9 cellular contexts compared by ENCODE assay signal in the genomic region with DNA sequence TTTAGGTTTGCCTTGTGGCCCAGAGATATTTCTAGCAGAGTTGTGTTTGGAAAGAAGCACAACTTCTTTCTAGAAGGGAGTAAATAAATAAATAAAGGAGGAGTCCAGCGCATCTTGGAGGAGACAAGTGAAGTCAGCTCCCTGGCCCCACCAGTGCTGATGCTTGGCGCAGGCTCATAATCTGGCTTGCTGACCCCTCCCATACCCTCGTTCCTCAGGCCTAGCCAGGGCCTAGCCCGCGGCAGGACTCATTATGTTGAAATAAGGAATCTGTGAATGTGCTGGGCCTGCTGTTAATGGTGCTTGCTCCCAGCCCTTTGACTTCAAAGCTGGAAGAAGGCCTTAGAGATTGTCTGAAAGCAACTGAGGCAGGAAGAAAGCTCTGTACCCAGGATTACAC. TPM values are rescaled to one million over a fixed set of nuclear protein-coding genes. Genes with fewer than 3 reads are reported as not detected.
DNase-seq lines count a peak whose midpoint lies in the region; ATAC-seq and TF ChIP-seq lines count a peak whose summit lies in the region.
"Had no signal": no experiment of that assay in that cellular context is flagged by ENCODE, and none has a peak within 500 bp of the region (broad histone marks: within the 10 kb centered on the region; RNA-seq: fewer than 3 reads in every experiment).

No MANE protein-coding gene starts in this region.

- peak overlapping the region; percentile 62 for H2BK120ac ChIP-seq in IMR-90 (ENCODE audit: low read depth, low read length)

- H4K91ac ChIP-seq in IMR-90 (ENCODE audit: insufficient read depth, low read depth, low read length), result peak overlapping the region; percentile 45

- peak overlapping the region; percentile 43 for H3K23ac ChIP-seq in IMR-90 (ENCODE audit: low read depth, low read length)

- no peak for TF ChIP-seq CTCF in A673 (conservative IDR thresholded peaks at IDR 0.05; ENCODE audit: low read depth, low read length)
- TF ChIP-seq CTCF in IMR-90 (conservative IDR thresholded peaks at IDR 0.05; ENCODE audit: low read depth, low read length), result no peak

- H2AFZ ChIP-seq in IMR-90 (replicated peaks; ENCODE audit: low read length, poor library complexity), result peak overlapping the region; percentile 19

- WGBS in IMR-90 (ENCODE audit: extremely low coverage in 2 of 2, insufficient read length in 1 of 2), 2 experiments, result no CpG with 5 or more reads among the region's 5 CpGs
- WGBS in ectodermal cell, 2 experiments, result 48 to 53% methylated on average over 4 to 5 of the region's 5 CpGs

- H3K4ac ChIP-seq in IMR-90 (ENCODE audit: low read depth, low read length), result peak overlapping the region; percentile 85

- peaks cover 26% of the 10 kb centered on the region for H3K4me1 ChIP-seq in A673 (ENCODE audit: insufficient read depth, low read length, poor library complexity, severe bottlenecking)
- H3K4me1 ChIP-seq in IMR-90 (ENCODE audit: control insufficient read depth, insufficient read depth, low read length), result peaks cover 28% of the 10 kb centered on the region
- H3K4me1 ChIP-seq in ectodermal cell (ENCODE audit: control insufficient read depth, insufficient read depth, low read length), result peaks cover 37% of the 10 kb centered on the region
- H3K4me1 ChIP-seq in muscle layer of duodenum (ENCODE audit: control insufficient read depth in 1 of 2, insufficient read depth in 2 of 2, low read length in 2 of 2), result peaks cover 17 to 41% of the 10 kb centered on the region in 2 donors

- H3K4me2 ChIP-seq in IMR-90 (ENCODE audit: low read depth, low read length), result peak overlapping the region; percentile 72

- H3K14ac ChIP-seq in IMR-90 (replicated peaks; ENCODE audit: low read depth, low read length), result peak overlapping the region; percentile 70

- peaks cover 32 to 74% of the 10 kb centered on the region in 2 experiments for H3K79me1 ChIP-seq in IMR-90 (ENCODE audit: low read depth in 1 of 2, low read length in 2 of 2)

- peak overlapping the region; percentile 5 for H2BK20ac ChIP-seq in IMR-90 (ENCODE audit: low read depth, low read length)

- no peaks in the 10 kb centered on the region for H3K9me3 ChIP-seq in A673 (ENCODE audit: low read depth, low read length, poor library complexity, severe bottlenecking)
- no peaks in the 10 kb centered on the region for H3K9me3 ChIP-seq in IMR-90 (ENCODE audit: control insufficient read depth, insufficient read depth, low read length)
- no peaks in the 10 kb centered on the region for H3K9me3 ChIP-seq in ectodermal cell (ENCODE audit: control insufficient read depth, low read length)
- no peaks in the 10 kb centered on the region for H3K9me3 ChIP-seq in muscle layer of duodenum (ENCODE audit: control insufficient read depth in 1 of 2, low read length in 2 of 2)
- H3K9me3 ChIP-seq: SJSA1 had no signal

- TF ChIP-seq POLR2A in IMR-90 (IDR thresholded peaks at IDR 0.05; ENCODE audit: low read depth, low read length), result no peak

- no peak for ATAC-seq in IMR-90 (ENCODE audit: low read depth)
- ATAC-seq in GM19467 (IDR thresholded peaks at IDR 0.05; ENCODE audit: unreplicated experiment), result no peak

- peak overlapping the region; percentile 82 for H2BK5ac ChIP-seq in IMR-90 (ENCODE audit: low read depth, low read length, poor library complexity, severe bottlenecking)

- BruUV-seq in A673 (replicated peaks; lab: Mats Ljungman, UMichigan) (no TSS peak), IMR-90 (replicated peaks; lab: Mats Ljungman, UMichigan) (no TSS peak)

- H3K36me3 ChIP-seq in A673 (ENCODE audit: insufficient read depth, low read length, poor library complexity, severe bottlenecking), result no peaks in the 10 kb centered on the region
- H3K36me3 ChIP-seq in IMR-90 (ENCODE audit: control insufficient read depth, insufficient read depth, low read length), result no peaks in the 10 kb centered on the region; the same call in 1 of the 2 replicates
- peaks cover 6% of the 10 kb centered on the region for H3K36me3 ChIP-seq in ectodermal cell (ENCODE audit: control insufficient read depth, insufficient read depth, low read length)
- H3K36me3 ChIP-seq in muscle layer of duodenum (ENCODE audit: control insufficient read depth in 1 of 2, insufficient read depth in 2 of 2, low read length in 2 of 2), result no peaks in the 10 kb centered on the region

- peak overlapping the region; percentile 86 for H2AK5ac ChIP-seq in IMR-90 (ENCODE audit: low read depth, low read length)

- H3K27ac ChIP-seq in A673 (ENCODE audit: low read depth, low read length, poor library complexity, severe bottlenecking), result peak overlapping the region; percentile 28
- peak overlapping the region; percentile 95 for H3K27ac ChIP-seq in IMR-90 (ENCODE audit: insufficient read depth, low read length)
- H3K27ac ChIP-seq in ectodermal cell (ENCODE audit: insufficient read depth, low read depth, low read length, poor library complexity, severe bottlenecking), result peak overlapping the region; percentile 45
- peak overlapping the region; percentile 86 for H3K27ac ChIP-seq in muscle layer of duodenum (ENCODE audit: low read length)
- H3K27ac ChIP-seq: SJSA1 had no signal

- intact Hi-C loops in A673 (cut with micrococcal nuclease; ENCODE audit: unreplicated experiment), result no loop called here
- intact Hi-C loops in IMR-90 (cut with micrococcal nuclease), result loop anchor here (1.0 to 2.0 kb wide), 2 partner anchors 33 to 67 kb away; no protein-coding TSS in a partner anchor

- CTCF ChIA-PET in A673 (lab: Charles Lee), result no interaction called here
- CTCF ChIA-PET in IMR-90 (lab: Yijun Ruan, JAX), result interaction anchor here (0.6 kb wide), 1 partner anchor 18 kb away, joined by 4 read pairs; no protein-coding TSS in a partner anchor

- peak overlapping the region; percentile 65; the same call in 1 of the 3 replicates for H2BK15ac ChIP-seq in IMR-90 (ENCODE audit: low read depth, low read length)

- DNase-seq in A673 (ENCODE audit: low spot score) (no peak), IMR-90 (no peak), H4 (ENCODE audit: low spot score) (no peak), NCI-H1436 treated with DMSO at 0.1 percent for 48 hours (lab: John Stamatoyannopoulos, UW) (no peak), Kasumi-1 (lab: John Stamatoyannopoulos, UW) (no peak)

- H3K27me3 ChIP-seq in A673 (replicated peaks; ENCODE audit: insufficient read depth, low read depth, low read length, poor library complexity) (no peaks in the 10 kb centered on the region), IMR-90 (ENCODE audit: control insufficient read depth, insufficient read depth, low read length) (no peaks in the 10 kb centered on the region), ectodermal cell (ENCODE audit: control insufficient read depth, insufficient read depth, low read length, poor library complexity, severe bottlenecking) (no peaks in the 10 kb centered on the region), muscle layer of duodenum (ENCODE audit: low read depth, low read length) (no peaks in the 10 kb centered on the region)
- H3K27me3 ChIP-seq: SJSA1 had no signal

- H2AK9ac ChIP-seq in IMR-90 (replicated peaks; ENCODE audit: low read depth, low read length, poor library complexity), result peak overlapping the region; percentile 66

- POLR2A ChIA-PET in A673 (lab: Charles Lee; ENCODE audit: low non-redundant PET) (no interaction called here), IMR-90 (lab: Charles Lee; ENCODE audit: unreplicated experiment) (no interaction called here)

- H3K56ac ChIP-seq in IMR-90 (ENCODE audit: extremely low read depth, insufficient read depth, low read length), result peak overlapping the region; percentile 51

- peak overlapping the region; percentile 79 for H3K18ac ChIP-seq in IMR-90 (ENCODE audit: low read depth, low read length)

- peak overlapping the region; percentile 68 for H3K9ac ChIP-seq in IMR-90 (ENCODE audit: low read depth, low read length)

- peaks cover 30% of the 10 kb centered on the region for H4K20me1 ChIP-seq in IMR-90 (ENCODE audit: insufficient read depth, low read length)

- in situ Hi-C loops in IMR-90 (cut with MboI; ENCODE audit: low sequenced_read_pairs), result no loop called here

- H3K4me3 ChIP-seq in A673 (ENCODE audit: low read depth, low read length, poor library complexity, severe bottlenecking) (no peak overlapping the region), IMR-90 (ENCODE audit: insufficient read depth, low read depth, low read length) (0 out of 2 replicates have a peak overlapping the region, but pooled peaks have one; percentile 5), ectodermal cell (ENCODE audit: insufficient read depth, low read depth, low read length) (no peak overlapping the region), muscle layer of duodenum (ENCODE audit: low read depth in 1 of 2, low read length in 2 of 2) (peak overlapping the region in 1 of 2 donors; percentile 17)
- H3K4me3 ChIP-seq: SJSA1 had no signal

- peak overlapping the region; percentile 55 for H4K5ac ChIP-seq in IMR-90 (ENCODE audit: low read depth, low read length)

- no peak for TF ChIP-seq RAD21 in IMR-90 (IDR thresholded peaks at IDR 0.05; ENCODE audit: low read length)

- H4K8ac ChIP-seq in IMR-90 (ENCODE audit: low read depth in 2 of 2, low read length in 2 of 2), result peak overlapping the region; percentile 51 to 69

- dilution Hi-C loops in IMR-90 (cut with HindIII; ENCODE audit: low sequenced_read_pairs, unreplicated experiment), result no loop called here

- H3K9me1 ChIP-seq in IMR-90 (ENCODE audit: insufficient read depth, low read length), result peaks cover 27% of the 10 kb centered on the region; the same call in 1 of the 2 replicates

TF ChIP-seq in IMR-90, 13 proteins besides CTCF, POLR2A, EP300 and RAD21 (continues in another document):
- no peak for TF ChIP-seq MAFK (IDR thresholded peaks at IDR 0.05; ENCODE audit: low read depth, low read length)
- no peak for TF ChIP-seq CEBPB (IDR thresholded peaks at IDR 0.05; ENCODE audit: low read depth, low read length)
- no peak for TF ChIP-seq NFE2L2 (IDR thresholded peaks at IDR 0.05; ENCODE audit: low read depth, low read length)
- TF ChIP-seq RFX5 (IDR thresholded peaks at IDR 0.05; ENCODE audit: low read depth, low read length), result no peak
- TF ChIP-seq MAZ (IDR thresholded peaks at IDR 0.05; ENCODE audit: borderline replicate concordance, low read depth, low read length), result no peak
- no peak for TF ChIP-seq FOS (IDR thresholded peaks at IDR 0.05; ENCODE audit: low read depth, low read length)

RNA-seq across cellular contexts. Expression of gene ZNF710, which starts 3.1 kb away (rescaled TPM):
- 25.2 and 27.3 TPM in 2 replicates for total RNA-seq in A673 (2021)
- 8.2 and 8.9 TPM in 2 replicates for total RNA-seq in IMR-90 (2012; rRNA removed)
- 7.6 and 9.2 TPM in 2 replicates for polyA plus RNA-seq in IMR-90 (2012; rRNA removed)
- polyA plus RNA-seq in IMR-90 (2012; cell fraction: cytosol; rRNA removed), result 4.4 and 6.6 TPM in 2 replicates
- 12.5 and 18.6 TPM in 2 replicates for polyA plus RNA-seq in IMR-90 (2012; cell fraction: nucleus; rRNA removed; ENCODE audit: low replicate concordance)
- 55.1 TPM for polyA plus RNA-seq in ectodermal cell (2013, experiment 1 of 4)
- polyA plus RNA-seq in ectodermal cell (2013, experiment 2 of 4), result 53.2 TPM
- 43.3 TPM for polyA plus RNA-seq in ectodermal cell (2013, experiment 3 of 4)
- 44.0 TPM for polyA plus RNA-seq in ectodermal cell (2013, experiment 4 of 4)
- total RNA-seq in H4 (2014; rRNA removed; shearing (Covaris generic)), result 4.7 and 8.4 TPM in 2 replicates

Comparison
In these comparisons a context has a peak if more than half of its experiments do, and no peak if none do; other contexts are left out.
1. H3K27ac ChIP-seq: peak in every context shown above with its lines; median percentile 95 in IMR-90; 86 in muscle layer of duodenum; 45 in ectodermal cell; 28 in A673.